ENCODE assay signal across 1 cellular context in the genomic region with DNA sequence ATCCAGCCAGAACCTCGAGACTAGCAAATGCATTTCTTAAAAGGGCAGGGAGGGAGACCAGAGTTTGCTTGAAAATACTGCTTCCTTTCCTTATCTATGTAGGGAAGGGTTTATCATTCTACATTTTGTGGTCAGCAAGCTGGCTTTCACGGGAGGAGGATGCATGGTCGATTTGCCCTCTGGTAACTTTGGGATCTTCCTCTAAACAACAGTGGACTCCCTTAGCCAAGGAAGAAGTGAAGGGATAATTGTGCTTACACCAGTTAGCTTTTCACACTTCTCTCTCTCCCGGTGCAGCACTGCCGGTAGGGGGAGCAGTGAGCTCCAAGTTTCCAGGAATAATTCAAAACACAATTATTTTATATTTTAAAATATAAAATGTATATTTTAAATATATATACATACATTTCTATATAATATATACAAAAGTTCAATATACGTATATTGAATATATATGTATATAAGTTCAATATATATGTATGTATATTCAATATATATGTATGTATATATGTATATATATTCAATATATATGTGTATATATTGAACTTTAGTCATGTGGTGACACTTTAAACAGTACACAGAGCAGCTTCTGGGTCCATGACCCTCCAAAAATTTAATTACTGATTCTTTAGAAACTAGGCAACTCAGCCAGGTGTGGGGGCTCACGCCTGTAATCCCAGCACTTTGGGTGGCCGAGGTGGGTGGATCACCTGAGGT.
TF ChIP-seq lines count a peak whose summit lies in the region.

No MANE protein-coding gene starts in this region.

TF ChIP-seq in HepG2, 621 proteins besides CTCF, POLR2A, EP300 and RAD21:
- peak; percentile 47 for TF ChIP-seq BCL6 (CRISPR knock-in tag; IDR thresholded peaks at IDR 0.05)
- TF ChIP-seq, protein P1, sequence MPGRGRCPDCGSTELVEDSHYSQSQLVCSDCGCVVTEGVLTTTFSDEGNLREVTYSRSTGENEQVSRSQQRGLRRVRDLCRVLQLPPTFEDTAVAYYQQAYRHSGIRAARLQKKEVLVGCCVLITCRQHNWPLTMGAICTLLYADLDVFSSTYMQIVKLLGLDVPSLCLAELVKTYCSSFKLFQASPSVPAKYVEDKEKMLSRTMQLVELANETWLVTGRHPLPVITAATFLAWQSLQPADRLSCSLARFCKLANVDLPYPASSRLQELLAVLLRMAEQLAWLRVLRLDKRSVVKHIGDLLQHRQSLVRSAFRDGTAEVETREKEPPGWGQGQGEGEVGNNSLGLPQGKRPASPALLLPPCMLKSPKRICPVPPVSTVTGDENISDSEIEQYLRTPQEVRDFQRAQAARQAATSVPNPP (CRISPR knock-in tag; IDR thresholded peaks at IDR 0.05), result no peak
- TF ChIP-seq ZNF30 (CRISPR knock-in tag; IDR thresholded peaks at IDR 0.05), result no peak
- TF ChIP-seq PPARG (CRISPR knock-in tag; conservative IDR thresholded peaks at IDR 0.05), result 0 out of 2 replicates have a peak, but pooled peaks have one; percentile 13
- TF ChIP-seq ATF7-NPFF (CRISPR knock-in tag; IDR thresholded peaks at IDR 0.05; ENCODE audit: low read depth), result no peak
- TF ChIP-seq, protein P2, sequence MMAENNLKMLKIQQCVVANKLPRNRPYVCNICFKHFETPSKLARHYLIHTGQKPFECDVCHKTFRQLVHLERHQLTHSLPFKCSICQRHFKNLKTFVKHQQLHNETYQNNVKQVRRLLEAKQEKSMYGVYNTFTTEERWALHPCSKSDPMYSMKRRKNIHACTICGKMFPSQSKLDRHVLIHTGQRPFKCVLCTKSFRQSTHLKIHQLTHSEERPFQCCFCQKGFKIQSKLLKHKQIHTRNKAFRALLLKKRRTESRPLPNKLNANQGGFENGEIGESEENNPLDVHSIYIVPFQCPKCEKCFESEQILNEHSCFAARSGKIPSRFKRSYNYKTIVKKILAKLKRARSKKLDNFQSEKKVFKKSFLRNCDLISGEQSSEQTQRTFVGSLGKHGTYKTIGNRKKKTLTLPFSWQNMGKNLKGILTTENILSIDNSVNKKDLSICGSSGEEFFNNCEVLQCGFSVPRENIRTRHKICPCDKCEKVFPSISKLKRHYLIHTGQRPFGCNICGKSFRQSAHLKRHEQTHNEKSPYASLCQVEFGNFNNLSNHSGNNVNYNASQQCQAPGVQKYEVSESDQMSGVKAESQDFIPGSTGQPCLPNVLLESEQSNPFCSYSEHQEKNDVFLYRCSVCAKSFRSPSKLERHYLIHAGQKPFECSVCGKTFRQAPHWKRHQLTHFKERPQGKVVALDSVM (CRISPR knock-in tag; IDR thresholded peaks at IDR 0.05), result peak; percentile 7; the same call in 1 of the 2 replicates
- TF ChIP-seq ZNF24 (IDR thresholded peaks at IDR 0.05), result 0 out of 2 replicates have a peak, but pooled peaks have one; percentile 19
- TF ChIP-seq ZNF557 (CRISPR knock-in tag; IDR thresholded peaks at IDR 0.05), result no peak
- no peak for TF ChIP-seq PAWR (CRISPR knock-in tag; IDR thresholded peaks at IDR 0.05; ENCODE audit: borderline replicate concordance)
- TF ChIP-seq ZNF614 (CRISPR knock-in tag; IDR thresholded peaks at IDR 0.05; ENCODE audit: borderline replicate concordance), result 0 out of 2 replicates have a peak, but pooled peaks have one; percentile 3
- no peak for TF ChIP-seq GZF1 (CRISPR knock-in tag; IDR thresholded peaks at IDR 0.05)
- no peak for TF ChIP-seq ZNF781 (CRISPR knock-in tag; IDR thresholded peaks at IDR 0.05; ENCODE audit: borderline replicate concordance, not compliant biosample characterization)
- 0 out of 2 replicates have a peak, but pooled peaks have one; percentile 16 for TF ChIP-seq ZNF605 (CRISPR knock-in tag; IDR thresholded peaks at IDR 0.05)
